21 cellular contexts compared by ENCODE assay signal in the genomic region with DNA sequence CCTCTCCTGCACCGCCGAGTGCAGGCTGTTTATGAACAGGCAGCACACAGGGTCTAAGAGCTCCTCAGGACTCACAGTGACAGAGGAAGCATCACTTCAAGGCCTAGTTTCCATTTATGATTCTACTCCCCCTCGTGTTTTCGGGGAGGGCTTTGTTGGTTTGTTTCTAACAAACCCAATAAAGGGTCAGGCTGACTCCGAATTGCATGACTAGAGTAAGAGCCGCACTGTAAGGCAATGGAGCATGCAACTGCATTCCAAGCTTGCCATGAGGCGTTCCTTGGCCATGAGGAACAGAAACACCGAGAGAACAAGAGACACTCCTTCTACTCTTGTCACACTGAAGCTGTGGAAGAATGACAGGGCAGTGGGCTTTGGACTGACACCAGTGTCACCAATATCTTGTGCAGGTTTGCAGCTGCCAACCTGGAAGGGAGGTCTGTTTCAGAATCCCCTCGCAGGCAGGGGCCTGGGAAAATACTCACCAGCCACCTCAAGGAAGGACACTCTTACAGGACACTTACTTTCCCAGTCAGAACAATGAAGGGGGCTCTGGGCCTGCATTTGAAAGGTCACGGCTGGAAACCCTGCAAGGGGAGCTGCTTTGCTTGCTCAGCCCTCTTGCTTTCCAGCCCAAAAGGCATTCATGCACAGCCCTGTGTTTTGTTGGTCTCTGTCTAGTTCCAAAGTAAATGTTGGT.
DNase-seq lines count a peak whose midpoint lies in the region; ATAC-seq and TF ChIP-seq lines count a peak whose summit lies in the region.
"Had no signal": no experiment of that assay in that cellular context is flagged by ENCODE, and none has a peak within 500 bp of the region (broad histone marks: within the 10 kb centered on the region; RNA-seq: fewer than 3 reads in every experiment).

No MANE protein-coding gene starts in this region.

- H3K27me3 ChIP-seq in thyroid gland (no peaks in the 10 kb centered on the region), PC-3 (ENCODE audit: low read length) (no peaks in the 10 kb centered on the region)
- H3K27me3 ChIP-seq: Peyer's patch, SJSA1 had no signal

- CTCF ChIA-PET in PC-3 (lab: Charles Lee): no interaction called here

- TF ChIP-seq POLR2A in thyroid gland (IDR thresholded peaks at IDR 0.05): no peak

- no TSS peak for BruUV-seq in PC-3 (replicated peaks; lab: Mats Ljungman, UMichigan)

- H3K9me2 ChIP-seq in PC-3 (replicated peaks; ENCODE audit: low read length): no peaks in the 10 kb centered on the region

- no peak for ATAC-seq in PC-3
- ATAC-seq: CD8-positive, alpha-beta T cell; HCT116; Right ventricle myocardium inferior had no signal

- H4K20me1 ChIP-seq in PC-3 (ENCODE audit: low read length): no peaks in the 10 kb centered on the region

- H3K9me3 Mint-ChIP-seq in activated T-helper 2 cell treated with anti-CD3 and anti-CD28 coated beads, Interferon-gamma antibody, Interleukin-2, Interleukin-4, amounts not matched to agents 10 μg/mL and 5 μg/mL and 100 μg/mL, durations not matched to agents 14 hours and 24 hours and 36 hours: no peaks in the 10 kb centered on the region
- H3K9me3 Mint-ChIP-seq: CD8-positive, alpha-beta T cell had no signal

- POLR2A ChIA-PET in PC-3 (lab: Charles Lee; ENCODE audit: unreplicated experiment): no interaction called here

- no peaks in the 10 kb centered on the region for H3K4me1 Mint-ChIP-seq in activated T-helper 2 cell treated with anti-CD3 and anti-CD28 coated beads, Interferon-gamma antibody, Interleukin-2, Interleukin-4, amounts not matched to agents 10 μg/mL and 5 μg/mL and 100 μg/mL, durations not matched to agents 14 hours and 24 hours and 36 hours (ENCODE audit: low read depth)

- H3K4me3 Mint-ChIP-seq in activated T-helper 2 cell treated with anti-CD3 and anti-CD28 coated beads, Interferon-gamma antibody, Interleukin-2, Interleukin-4, amounts not matched to agents 10 μg/mL and 5 μg/mL and 100 μg/mL, durations not matched to agents 14 hours and 24 hours and 36 hours (ENCODE audit: low read depth): no peak overlapping the region
- H3K4me3 Mint-ChIP-seq: CD8-positive, alpha-beta T cell had no signal

- H3K4me1 ChIP-seq in thyroid gland: peaks cover 14 to 36% of the 10 kb centered on the region in 2 donors
- peaks cover 18% of the 10 kb centered on the region for H3K4me1 ChIP-seq in PC-3 (ENCODE audit: insufficient read depth, low read length)
- H3K4me1 ChIP-seq: Peyer's patch, SJSA1 had no signal

- WGBS in thyroid gland, 2 donors: 43 to 44% methylated on average over 10 of the region's 10 CpGs

- DNase-seq in ELF-1 (ENCODE audit: low read depth, low spot score) (peak; percentile 17), astrocyte of the hippocampus (ENCODE audit: low read depth, low spot score) (peak; percentile 15), left kidney (ENCODE audit: low read depth, low spot score) (peak; percentile 85), thyroid gland (peak; percentile 73 to 81), PC-3 (no peak), T-helper 2 cell (no peak)
- no peak for DNase-seq in activated T-helper 2 cell treated with anti-CD3 and anti-CD28 coated beads, Interferon-gamma antibody, Interleukin-2, Interleukin-4, amounts not matched to agents 10 μg/mL and 5 μg/mL and 100 μg/mL, durations not matched to agents 14 hours and 24 hours and 36 hours (ENCODE audit: low spot score)
- DNase-seq: Calu3; CD8-positive, alpha-beta T cell; DMS153; GM23248; KG1; NCI-H1092; NCI-H1436; NCI-H187 treated with DMSO at 0.1 percent for 48 hours; NCI-H2107; NK-92 treated with Interleukin-12 subunit alpha and Interleukin-12 subunit beta, amount 100 ng/mL, for 24 hours; Peyer's patch had no signal

- no peaks in the 10 kb centered on the region for H3K36me3 Mint-ChIP-seq in activated T-helper 2 cell treated with anti-CD3 and anti-CD28 coated beads, Interferon-gamma antibody, Interleukin-2, Interleukin-4, amounts not matched to agents 10 μg/mL and 5 μg/mL and 100 μg/mL, durations not matched to agents 14 hours and 24 hours and 36 hours (ENCODE audit: low read depth)

- H3K27ac ChIP-seq in thyroid gland: peak overlapping the region; percentile 27 to 82 (median 55)
- H3K27ac ChIP-seq in PC-3 (ENCODE audit: low read length): no peak overlapping the region
- H3K27ac ChIP-seq: GM23248, Peyer's patch, SJSA1 had no signal

- no peaks in the 10 kb centered on the region for H3K79me2 ChIP-seq in PC-3 (ENCODE audit: low read length)

- H3K27ac Mint-ChIP-seq in activated T-helper 2 cell treated with anti-CD3 and anti-CD28 coated beads, Interferon-gamma antibody, Interleukin-2, Interleukin-4, amounts not matched to agents 10 μg/mL and 5 μg/mL and 100 μg/mL, durations not matched to agents 14 hours and 24 hours and 36 hours: no peak overlapping the region
- H3K27ac Mint-ChIP-seq: CD8-positive, alpha-beta T cell had no signal

- no peak overlapping the region for H3K4me3 ChIP-seq in thyroid gland (replicated peaks in 1 of 3)
- no peak overlapping the region for H3K4me3 ChIP-seq in PC-3 (ENCODE audit: low read length)
- H3K4me3 ChIP-seq: GM23248, Peyer's patch, SJSA1 had no signal

- TF ChIP-seq CTCF in thyroid gland (IDR thresholded peaks at IDR 0.05): no peak
- TF ChIP-seq CTCF in PC-3 (conservative IDR thresholded peaks at IDR 0.05; ENCODE audit: low read depth, low read length): no peak

- H3K36me3 ChIP-seq in thyroid gland (no peaks in the 10 kb centered on the region), PC-3 (ENCODE audit: low read depth, low read length) (no peaks in the 10 kb centered on the region)
- H3K36me3 ChIP-seq: Peyer's patch, SJSA1 had no signal

- H3K4me2 ChIP-seq in PC-3 (ENCODE audit: low read length): no peak overlapping the region

- no peaks in the 10 kb centered on the region for H3K9me3 ChIP-seq in thyroid gland
- H3K9me3 ChIP-seq in PC-3 (ENCODE audit: low read length): no peaks in the 10 kb centered on the region
- H3K9me3 ChIP-seq: Peyer's patch, SJSA1 had no signal

- H2AFZ ChIP-seq in PC-3 (ENCODE audit: low read length): no peak overlapping the region
- H2AFZ ChIP-seq: GM23248 had no signal

- no peak overlapping the region for H3K9ac ChIP-seq in PC-3 (ENCODE audit: low read length)
- H3K9ac ChIP-seq: GM23248 had no signal

- intact Hi-C loops in thyroid gland (cut with DNase I): no loop called here
- intact Hi-C loops in activated T-helper 2 cell treated with anti-CD3 and anti-CD28 coated beads, Interferon-gamma antibody, Interleukin-2, Interleukin-4, amounts not matched to agents 10 μg/mL and 5 μg/mL and 100 μg/mL, durations not matched to agents 14 hours and 24 hours and 36 hours (cut with micrococcal nuclease): no loop called here
- intact Hi-C loops in PC-3 (cut with micrococcal nuclease): no loop called here

- H3F3A ChIP-seq in PC-3 (ENCODE audit: low read length, unreplicated experiment): no peaks in the 10 kb centered on the region

- H3K27me3 Mint-ChIP-seq in activated T-helper 2 cell treated with anti-CD3 and anti-CD28 coated beads, Interferon-gamma antibody, Interleukin-2, Interleukin-4, amounts not matched to agents 10 μg/mL and 5 μg/mL and 100 μg/mL, durations not matched to agents 14 hours and 24 hours and 36 hours (ENCODE audit: low read depth): no peaks in the 10 kb centered on the region

Comparison
In these comparisons a context has a peak if more than half of its experiments do, and no peak if none do; other contexts are left out.
1. DNase-seq: peak in ELF-1 (single experiment), astrocyte of the hippocampus (single experiment), left kidney (single experiment) and thyroid gland (2 of 2); none in activated T-helper 2 cell treated with anti-CD3 and anti-CD28 coated beads, Interferon-gamma antibody, Interleukin-2, Interleukin-4, amounts not matched to agents 10 μg/mL and 5 μg/mL and 100 μg/mL, durations not matched to agents 14 hours and 24 hours and 36 hours (single experiment), PC-3 (single experiment) and T-helper 2 cell (0 of 5).